17 cellular contexts compared by ENCODE assay signal in the genomic region with DNA sequence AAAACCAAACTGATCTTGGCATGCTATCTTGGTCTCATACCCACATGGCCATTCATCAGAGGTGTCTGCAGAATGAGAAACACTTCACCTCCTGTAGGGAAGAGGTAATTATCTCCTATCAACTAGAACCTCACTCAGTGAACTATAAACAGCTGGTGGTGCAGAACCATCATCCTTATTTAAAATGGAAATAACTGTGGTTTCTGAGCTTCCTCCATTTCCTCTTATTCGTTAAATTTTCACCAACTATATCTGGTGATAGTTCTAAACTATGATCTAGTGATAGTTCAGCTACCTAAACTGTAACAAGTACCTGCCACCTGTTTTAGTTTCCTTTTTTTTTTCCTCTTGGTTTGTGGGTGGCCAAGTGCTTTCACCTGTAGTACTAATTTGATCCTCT.
DNase-seq lines count a peak whose midpoint lies in the region; FAIRE-seq and TF ChIP-seq lines count a peak whose summit lies in the region.
"Had no signal": no experiment of that assay in that cellular context is flagged by ENCODE, and none has a peak within 500 bp of the region (broad histone marks: within the 10 kb centered on the region; RNA-seq: fewer than 3 reads in every experiment).

No MANE protein-coding gene starts in this region.

- 81% methylated on average over 1 of the region's 1 CpG for WGBS in suprapubic skin

- H3F3A ChIP-seq in DOHH2 (ENCODE audit: control insufficient read depth, insufficient read depth), result peaks cover 2% of the 10 kb centered on the region; the same call in 1 of the 2 replicates
- H3F3A ChIP-seq in MM.1S (ENCODE audit: insufficient read depth, low read length), result no peaks in the 10 kb centered on the region

- H3K4me3 ChIP-seq in DOHH2 (ENCODE audit: low read length) (no peak overlapping the region), MM.1S (ENCODE audit: low read length) (no peak overlapping the region), suprapubic skin (no peak overlapping the region)

- H4K20me1 ChIP-seq in DOHH2 (ENCODE audit: control insufficient read depth, insufficient read depth, low read depth, low read length) (no peaks in the 10 kb centered on the region), MM.1S (ENCODE audit: insufficient read depth, low read length) (no peaks in the 10 kb centered on the region)

- H3K9me2 ChIP-seq in DOHH2 (replicated peaks; ENCODE audit: control insufficient read depth, low read length) (no peaks in the 10 kb centered on the region), MM.1S (replicated peaks; ENCODE audit: insufficient read depth, low read length) (no peaks in the 10 kb centered on the region)

- H3K9me3 ChIP-seq in DOHH2 (ENCODE audit: control insufficient read depth, insufficient read depth, low read length) (no peaks in the 10 kb centered on the region), MM.1S (replicated peaks; ENCODE audit: insufficient read depth, low read length) (no peaks in the 10 kb centered on the region), suprapubic skin (peaks cover 3% of the 10 kb centered on the region)
- H3K9me3 ChIP-seq: BE2C had no signal

- no peak for TF ChIP-seq POLR2A in suprapubic skin (IDR thresholded peaks at IDR 0.05)

- H3K36me3 ChIP-seq in DOHH2 (ENCODE audit: control insufficient read depth, low read length) (peaks cover 37% of the 10 kb centered on the region), MM.1S (replicated peaks; ENCODE audit: insufficient read depth, low read length) (no peaks in the 10 kb centered on the region), suprapubic skin (peaks cover 7% of the 10 kb centered on the region)
- H3K36me3 ChIP-seq: BE2C had no signal

- peak overlapping the region; percentile 35 for H3K27ac ChIP-seq in DOHH2 (ENCODE audit: low read depth, low read length)
- no peak overlapping the region for H3K27ac ChIP-seq in MM.1S (ENCODE audit: low read length)
- H3K27ac ChIP-seq in suprapubic skin, result no peak overlapping the region

- TF ChIP-seq EP300 in suprapubic skin (IDR thresholded peaks at IDR 0.05), result no peak

- DNase-seq in GM19239 (ENCODE audit: insufficient read length, low spot score), result peak; percentile 14
- peak; percentile 30 for DNase-seq in MM.1S
- peak; percentile 50 for DNase-seq in glomerular visceral epithelial cell (ENCODE audit: extremely low spot score)
- no peak for DNase-seq in suprapubic skin (ENCODE audit: low spot score in 2 of 2)
- no peak for DNase-seq in stimulated activated CD4-positive, alpha-beta T cell treated with anti-CD3 and anti-CD28 coated beads, Interleukin-2, amount 100 ng/mL, for 24 hours
- no peak for DNase-seq in NCI-H82 treated with DMSO at 0.1 percent for 48 hours (lab: John Stamatoyannopoulos, UW; ENCODE audit: unreplicated experiment)
- DNase-seq: activated CD8-positive, alpha-beta T cell treated with anti-CD3 and anti-CD28 coated beads, Interleukin-2, amount 10 ng/mL, durations not matched to agents 7 days and 5 days; activated gamma-delta T cell; aorta; BE2C; foreskin fibroblast; left ventricle myocardium superior; NCI-H1105; NCI-H510A; stimulated activated CD4-positive, alpha-beta T cell treated with anti-CD3 and anti-CD28 coated beads, Interleukin-15, amount 100 ng/mL, for 24 hours had no signal

- H3K27me3 ChIP-seq in DOHH2 (ENCODE audit: control insufficient read depth, low read length) (no peaks in the 10 kb centered on the region), MM.1S (replicated peaks; ENCODE audit: insufficient read depth, low read length) (no peaks in the 10 kb centered on the region), suprapubic skin (no peaks in the 10 kb centered on the region)
- H3K27me3 ChIP-seq: BE2C had no signal

- H2AFZ ChIP-seq in MM.1S (ENCODE audit: low read length), result no peak overlapping the region

- peak; percentile 90 for FAIRE-seq in GM19239 (lab: Jason Lieb, UNC)
- FAIRE-seq: endometrium had no signal

- no peak overlapping the region for H3K9ac ChIP-seq in MM.1S (ENCODE audit: low read length)

- H3K4me2 ChIP-seq in DOHH2 (ENCODE audit: low read length) (peak overlapping the region; percentile 36), MM.1S (ENCODE audit: low read depth, low read length) (no peak overlapping the region)

- H3K4me1 ChIP-seq in DOHH2 (ENCODE audit: control insufficient read depth, low read length) (peaks cover 20% of the 10 kb centered on the region), MM.1S (ENCODE audit: low read length) (peaks cover 13% of the 10 kb centered on the region; the same call in 1 of the 2 replicates), suprapubic skin (no peaks in the 10 kb centered on the region)
- H3K4me1 ChIP-seq: BE2C had no signal

- TF ChIP-seq CTCF in DOHH2 (IDR thresholded peaks at IDR 0.05; ENCODE audit: low read depth, low read length, poor library complexity, severe bottlenecking) (no peak), MM.1S (IDR thresholded peaks at IDR 0.05; ENCODE audit: low read length) (no peak), suprapubic skin (IDR thresholded peaks at IDR 0.05) (no peak)

- H3K79me2 ChIP-seq in DOHH2 (ENCODE audit: control insufficient read depth, low read length), result peaks cover 19% of the 10 kb centered on the region
- H3K79me2 ChIP-seq in MM.1S (ENCODE audit: low read length), result no peaks in the 10 kb centered on the region

Comparison
In these comparisons a context has a peak if more than half of its experiments do, and no peak if none do; other contexts are left out.
1. DNase-seq: peak in GM19239 (single experiment), MM.1S (single experiment) and glomerular visceral epithelial cell (single experiment); none in suprapubic skin (0 of 2), stimulated activated CD4-positive, alpha-beta T cell treated with anti-CD3 and anti-CD28 coated beads, Interleukin-2, amount 100 ng/mL, for 24 hours (0 of 2) and NCI-H82 treated with DMSO at 0.1 percent for 48 hours (single experiment).